15 cellular contexts compared by ENCODE assay signal in the genomic region with DNA sequence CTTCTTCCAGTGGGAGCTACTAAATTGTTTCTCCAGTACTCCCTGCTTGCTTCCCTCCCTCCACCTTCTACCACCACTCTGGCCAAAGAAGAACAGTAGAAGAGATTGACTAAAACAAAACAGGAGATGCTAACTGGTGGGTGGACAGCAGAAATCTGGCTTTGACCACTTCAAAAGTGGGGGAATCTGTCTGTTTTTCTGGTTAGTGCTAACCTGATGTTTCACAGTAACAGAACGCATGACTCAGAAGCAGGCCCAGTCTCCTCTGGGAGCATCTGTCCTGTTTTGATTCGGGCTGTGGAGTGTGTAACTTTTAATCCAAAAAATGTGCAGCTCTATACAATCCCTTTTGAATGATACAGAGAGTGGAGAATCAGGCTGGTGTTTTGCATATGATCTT. TPM values are rescaled to one million over a fixed set of nuclear protein-coding genes. Genes with fewer than 3 reads are reported as not detected.
DNase-seq lines count a peak whose midpoint lies in the region; ATAC-seq and TF ChIP-seq lines count a peak whose summit lies in the region.
"Had no signal": no experiment of that assay in that cellular context is flagged by ENCODE, and none has a peak within 500 bp of the region (broad histone marks: within the 10 kb centered on the region; RNA-seq: fewer than 3 reads in every experiment).

No MANE protein-coding gene starts in this region.

- no peak overlapping the region for H3K27ac Mint-ChIP-seq in stimulated activated memory B cell treated with anti-CD40 and anti-IgM and Interleukin-4, amounts not matched to agents 10 μg/mL and 1 μg/mL and 100 μg/mL, for 72 hours
- H3K27ac Mint-ChIP-seq: activated CD4-positive, alpha-beta T cell treated with anti-CD3 and anti-CD28 coated beads for 36 hours; activated naive CD4-positive, alpha-beta T cell treated with anti-CD3 and anti-CD28 coated beads for 36 hours had no signal

- ATAC-seq in right cardiac atrium = peak; percentile 71 to 75
- no peak for ATAC-seq in stimulated activated memory B cell treated with anti-CD40 and anti-IgM and Interleukin-4, amounts not matched to agents 10 μg/mL and 1 μg/mL and 100 μg/mL, for 72 hours
- ATAC-seq: activated CD4-positive, alpha-beta T cell treated with anti-CD3 and anti-CD28 coated beads for 36 hours; K562; lower lobe of right lung had no signal

- no peak overlapping the region for H3K4me3 ChIP-seq in mammary epithelial cell (replicated peaks in 1 of 3; ENCODE audit: insufficient read depth in 1 of 3, low read depth in 2 of 3, low read length in 3 of 3)
- no peak overlapping the region for H3K4me3 ChIP-seq in right cardiac atrium (ENCODE audit: low read length)
- H3K4me3 ChIP-seq in skeletal muscle tissue (ENCODE audit: low read length in 3 of 3) = no peak overlapping the region
- H3K4me3 ChIP-seq: K562, lower lobe of right lung, spleen had no signal

- no peaks in the 10 kb centered on the region for H4K20me1 ChIP-seq in mammary epithelial cell (ENCODE audit: insufficient read depth, low read length)

- WGBS in mammary epithelial cell (ENCODE audit: low coverage, missing lambda C conversion rate) = 64% methylated on average over 2 of the region's 2 CpGs
- WGBS in right cardiac atrium = 50% methylated on average over 2 of the region's 2 CpGs

- peaks cover 3% of the 10 kb centered on the region for H3K9me3 Mint-ChIP-seq in stimulated activated memory B cell treated with anti-CD40 and anti-IgM and Interleukin-4, amounts not matched to agents 10 μg/mL and 1 μg/mL and 100 μg/mL, for 72 hours
- H3K9me3 Mint-ChIP-seq: activated naive CD4-positive, alpha-beta T cell treated with anti-CD3 and anti-CD28 coated beads for 36 hours had no signal

- H3K27ac ChIP-seq in mammary epithelial cell (ENCODE audit: insufficient read depth, low read depth, low read length) (no peak overlapping the region), right cardiac atrium (ENCODE audit: low read length) (peak overlapping the region; percentile 37), skeletal muscle tissue (ENCODE audit: low read depth, low read length) (peak overlapping the region; percentile 47), substantia nigra (ENCODE audit: low read depth, low read length, poor library complexity, severe bottlenecking) (no peak overlapping the region)
- H3K27ac ChIP-seq: lower lobe of right lung, spleen had no signal

- no peaks in the 10 kb centered on the region for H3K4me1 Mint-ChIP-seq in stimulated activated memory B cell treated with anti-CD40 and anti-IgM and Interleukin-4, amounts not matched to agents 10 μg/mL and 1 μg/mL and 100 μg/mL, for 72 hours
- H3K4me1 Mint-ChIP-seq: activated CD4-positive, alpha-beta T cell treated with anti-CD3 and anti-CD28 coated beads for 36 hours had no signal

- H3K27me3 Mint-ChIP-seq in stimulated activated memory B cell treated with anti-CD40 and anti-IgM and Interleukin-4, amounts not matched to agents 10 μg/mL and 1 μg/mL and 100 μg/mL, for 72 hours = peaks cover 55% of the 10 kb centered on the region

- intact Hi-C loops in mammary epithelial cell (cut with micrococcal nuclease) (no loop called here), right cardiac atrium (cut with DNase I) (no loop called here)

- no TSS peak for BruUV-seq in mammary epithelial cell (replicated peaks; lab: Mats Ljungman, UMichigan)

- H3K4me1 ChIP-seq in mammary epithelial cell (ENCODE audit: insufficient read depth, low read length) (peaks cover under 1% of the 10 kb centered on the region), right cardiac atrium (ENCODE audit: control insufficient read depth, insufficient read depth, low read length) (peaks cover 5% of the 10 kb centered on the region), skeletal muscle tissue (ENCODE audit: control insufficient read depth in 3 of 3, insufficient read depth in 3 of 3, low read length in 3 of 3) (peaks cover 6 to 9% (median 7%) of the 10 kb centered on the region in 3 donors)
- H3K4me1 ChIP-seq: lower lobe of right lung had no signal

- DNase-seq in GM03348 (ENCODE audit: low spot score) = peak; percentile 80
- DNase-seq in mammary epithelial cell = peak; percentile 20
- no peak for DNase-seq in right cardiac atrium
- DNase-seq in stimulated activated CD4-positive, alpha-beta T cell treated with anti-CD3 and anti-CD28 coated beads, Interleukin-2, amount 100 ng/mL, for 24 hours = no peak
- DNase-seq in substantia nigra (lab: John Stamatoyannopoulos, UW) = no peak
- no peak for DNase-seq in effector CD8-positive, alpha-beta T cell (lab: John Stamatoyannopoulos, UW)
- DNase-seq: activated CD4-positive, alpha-beta T cell treated with anti-CD3 and anti-CD28 coated beads for 36 hours; activated naive CD4-positive, alpha-beta T cell treated with anti-CD3 and anti-CD28 coated beads for 36 hours; erythroblast; lower lobe of right lung; NCI-H446 treated with DMSO at 0.1 percent for 48 hours; spleen had no signal

- no peaks in the 10 kb centered on the region for H3K27me3 ChIP-seq in mammary epithelial cell (ENCODE audit: insufficient read depth, low read length)
- H3K27me3 ChIP-seq in right cardiac atrium (ENCODE audit: control insufficient read depth, insufficient read depth) = no peaks in the 10 kb centered on the region
- peaks cover 0 to 2% (median 2%) of the 10 kb centered on the region in 3 donors for H3K27me3 ChIP-seq in skeletal muscle tissue (ENCODE audit: control insufficient read depth in 3 of 3, insufficient read depth in 3 of 3, low read length in 3 of 3)
- H3K27me3 ChIP-seq: spleen had no signal

- H3K36me3 ChIP-seq in mammary epithelial cell (ENCODE audit: insufficient read depth, low read length) (no peaks in the 10 kb centered on the region), skeletal muscle tissue (ENCODE audit: control insufficient read depth in 3 of 3, insufficient read depth in 3 of 3, low read length in 3 of 3) (no peaks in the 10 kb centered on the region)
- H3K36me3 ChIP-seq: lower lobe of right lung, spleen had no signal

- dilution Hi-C loops in mammary epithelial cell (cut with HindIII; ENCODE audit: low sequenced_read_pairs) = no loop called here

- H3K4me2 ChIP-seq in mammary epithelial cell (ENCODE audit: insufficient read depth, low read depth, low read length) = no peak overlapping the region

- CTCF ChIA-PET in mammary epithelial cell (lab: Charles Lee; ENCODE audit: low non-redundant PET) = no interaction called here

- H3K9ac ChIP-seq in mammary epithelial cell (ENCODE audit: insufficient read depth, low read length) (no peak overlapping the region), skeletal muscle tissue (ENCODE audit: low read depth in 1 of 3, low read length in 3 of 3) (no peak overlapping the region)

- in situ Hi-C loops in mammary epithelial cell (cut with MboI; ENCODE audit: low sequenced_read_pairs in 2 of 2) = no loop called here

- H3K4me3 Mint-ChIP-seq in stimulated activated memory B cell treated with anti-CD40 and anti-IgM and Interleukin-4, amounts not matched to agents 10 μg/mL and 1 μg/mL and 100 μg/mL, for 72 hours = no peak overlapping the region
- H3K4me3 Mint-ChIP-seq: activated CD4-positive, alpha-beta T cell treated with anti-CD3 and anti-CD28 coated beads for 36 hours; activated naive CD4-positive, alpha-beta T cell treated with anti-CD3 and anti-CD28 coated beads for 36 hours had no signal

- H3K9me3 ChIP-seq in mammary epithelial cell (replicated peaks; ENCODE audit: insufficient read depth, low read length) (no peaks in the 10 kb centered on the region), right cardiac atrium (ENCODE audit: control insufficient read depth, low read length) (no peaks in the 10 kb centered on the region), skeletal muscle tissue (ENCODE audit: control insufficient read depth in 3 of 3, low read length in 3 of 3) (no peaks in the 10 kb centered on the region)
- H3K9me3 ChIP-seq: lower lobe of right lung, spleen had no signal

- no peaks in the 10 kb centered on the region for H3K36me3 Mint-ChIP-seq in stimulated activated memory B cell treated with anti-CD40 and anti-IgM and Interleukin-4, amounts not matched to agents 10 μg/mL and 1 μg/mL and 100 μg/mL, for 72 hours

- no peaks in the 10 kb centered on the region for H3K79me2 ChIP-seq in mammary epithelial cell (ENCODE audit: insufficient read depth, low read length)

- no peak for TF ChIP-seq CTCF in mammary epithelial cell (conservative IDR thresholded peaks at IDR 0.05 in 1 of 2, IDR thresholded peaks at IDR 0.05 in 1 of 2; ENCODE audit: extremely low read depth in 1 of 2, insufficient read depth in 1 of 2, low read depth in 1 of 2, low read length in 2 of 2)

- H2AFZ ChIP-seq in mammary epithelial cell (ENCODE audit: low read depth, low read length) = peak overlapping the region; percentile 18

RNA-seq across cellular contexts. Expression of gene ZNF438, which starts 32.7 kb away (rescaled TPM):
- total RNA-seq in mammary epithelial cell (1 to 10 TPM; 1.2 to 3.2 TPM), right cardiac atrium (10 to 100 TPM; 15.2 to 17.1 (median 15.9) TPM), skeletal muscle tissue (6.8 TPM)
- polyA plus RNA-seq in mammary epithelial cell (1.7 TPM), right cardiac atrium (14.9 TPM)
- polyA minus RNA-seq in mammary epithelial cell = 0.67 TPM

Comparison
In these comparisons a context has a peak if more than half of its experiments do, and no peak if none do; other contexts are left out.
1. DNase-seq: peak in GM03348 (single experiment) and mammary epithelial cell (single experiment); none in right cardiac atrium (0 of 3), stimulated activated CD4-positive, alpha-beta T cell treated with anti-CD3 and anti-CD28 coated beads, Interleukin-2, amount 100 ng/mL, for 24 hours (0 of 2), substantia nigra (0 of 49) and effector CD8-positive, alpha-beta T cell (single experiment).
2. H3K27ac ChIP-seq: peak in right cardiac atrium (single experiment) and skeletal muscle tissue (single experiment); none in mammary epithelial cell (single experiment) and substantia nigra (single experiment).